In genomic region chr1:205590457-205590768, GRCh38 we compare ENCODE assay signal across 26 cellular contexts. TPM values are rescaled to one million over a fixed set of nuclear protein-coding genes. Genes with fewer than 3 reads are reported as not detected.
DNase-seq lines count a peak whose midpoint lies in the region; TF ChIP-seq lines count a peak whose summit lies in the region.
"Had no signal": no experiment of that assay in that cellular context is flagged by ENCODE, and none has a peak within 500 bp of the region (broad histone marks: within the 10 kb centered on the region; RNA-seq: fewer than 3 reads in every experiment).

No MANE protein-coding gene starts in this region.

- H3K27me3 Mint-ChIP-seq in activated naive CD4-positive, alpha-beta T cell treated with anti-CD3 and anti-CD28 coated beads for 36 hours (ENCODE audit: low read depth) = no peaks in the 10 kb centered on the region

- H2AFZ ChIP-seq in OCI-LY7 (ENCODE audit: low read length) = peak overlapping the region; percentile 43; the same call in 1 of the 2 replicates
- H2AFZ ChIP-seq: hepatocyte had no signal

- POLR2A ChIA-PET in OCI-LY7 (lab: Charles Lee) = interaction anchor here (3.7 to 10.4 kb wide), 4 partner anchors 40 to 79 kb away, joined by 13 to 183 read pairs (median 30); partner anchors contain the start of gene ELK4

- no peak for TF ChIP-seq POLR2A in transverse colon (IDR thresholded peaks at IDR 0.05)

- H3K4me3 Mint-ChIP-seq in activated naive CD4-positive, alpha-beta T cell treated with anti-CD3 and anti-CD28 coated beads for 36 hours = no peak overlapping the region
- H3K4me3 Mint-ChIP-seq: activated CD8-positive, alpha-beta T cell treated with anti-CD3 and anti-CD28 coated beads, Interleukin-2, amount 10 ng/mL, durations not matched to agents 7 days and 5 days; dendritic cell treated with granulocyte-macrophage colony-stimulating factor and Interleukin-4, amounts not matched to agents 40 ng/mL and 50 ng/mL, for 4 days had no signal

- peaks cover 5% of the 10 kb centered on the region; the same call in 1 of the 2 replicates for H3K79me2 ChIP-seq in OCI-LY7 (ENCODE audit: insufficient read depth, low read depth, low read length)
- H3K79me2 ChIP-seq: hepatocyte had no signal

- intact Hi-C loops in activated naive CD4-positive, alpha-beta T cell treated with anti-CD3 and anti-CD28 coated beads for 36 hours (cut with micrococcal nuclease) = loop anchor here (5.0 kb wide), 2 partner anchors 182 to 387 kb away; no protein-coding TSS in a partner anchor
- intact Hi-C loops in OCI-LY7 (cut with micrococcal nuclease; ENCODE audit: unreplicated experiment) = loop anchor here (2.0 to 5.0 kb wide), 3 partner anchors 63 to 462 kb away; partner anchors contain the start of gene RHEX
- intact Hi-C loops in transverse colon (cut with DNase I; ENCODE audit: low total_unique reads) = no loop called here

- H3K4me1 Mint-ChIP-seq in activated naive CD4-positive, alpha-beta T cell treated with anti-CD3 and anti-CD28 coated beads for 36 hours (ENCODE audit: low read depth) = peaks cover 39% of the 10 kb centered on the region

- H3K27me3 ChIP-seq in transverse colon = no peaks in the 10 kb centered on the region
- H3K27me3 ChIP-seq: BE2C, cardiac muscle cell, esophagus squamous epithelium, hepatocyte, MG63, neutrophil, vagina had no signal

- H3K36me3 ChIP-seq in OCI-LY7 (ENCODE audit: insufficient read depth, low read length) (peaks cover 4% of the 10 kb centered on the region; the same call in 1 of the 2 replicates), transverse colon (no peaks in the 10 kb centered on the region)
- H3K36me3 ChIP-seq: BE2C, cardiac muscle cell, esophagus squamous epithelium, HAP-1, MG63, neutrophil, vagina had no signal

- BruUV-seq in OCI-LY7 (replicated peaks; lab: Mats Ljungman, UMichigan) = no TSS peak

- peak; percentile 1 for DNase-seq in activated naive CD4-positive, alpha-beta T cell treated with anti-CD3 and anti-CD28 coated beads for 36 hours
- no peak for DNase-seq in activated naive CD4-positive, alpha-beta T cell treated with Interleukin-2 at 50 U/mL for 16 hours
- DNase-seq in OCI-LY7 (ENCODE audit: low spot score) (no peak), islet precursor cell (peak; percentile 16), transverse colon (no peak), KBM-7 (no peak), inferior parietal cortex (ENCODE audit: extremely low spot score) (no peak), NCI-H2171 treated with DMSO at 0.1 percent for 48 hours (lab: John Stamatoyannopoulos, UW) (no peak)
- DNase-seq: activated CD4-positive, alpha-beta T cell treated with anti-CD3 and anti-CD28 coated beads for 1 hour; activated CD8-positive, alpha-beta T cell treated with anti-CD3 and anti-CD28 coated beads, Interleukin-2, amount 10 ng/mL, durations not matched to agents 7 days and 5 days; BE2C; esophagus squamous epithelium; mesenchymal stem cell; MG63; NCI-H2081; NCI-H82; psoas muscle; stimulated activated CD4-positive, alpha-beta T cell treated with anti-CD3 and anti-CD28 coated beads, Interleukin-4, amount 100 ng/mL, for 4 hours had no signal

- in situ Hi-C loops in transverse colon (cut with MboI; ENCODE audit: low pct_ligation_motif_present in 1 of 4, low pct_unique_long_range_greater_than_20kb in 1 of 4, low sequenced_read_pairs in 3 of 4) = loop anchor here in 2 of 4 donors (5.0 to 10.0 kb wide), 2 partner anchors 47 to 64 kb away; no protein-coding TSS in a partner anchor
- in situ Hi-C loops in KBM-7 (cut with MboI; ENCODE audit: low pct_unique_long_range_greater_than_20kb, low sequenced_read_pairs) = no loop called here

- TF ChIP-seq EP300 in transverse colon (IDR thresholded peaks at IDR 0.05; ENCODE audit: low read depth) = no peak

- no peaks in the 10 kb centered on the region for H4K20me1 ChIP-seq in OCI-LY7 (ENCODE audit: insufficient read depth, low read length)

- CTCF ChIA-PET in activated naive CD4-positive, alpha-beta T cell treated with anti-CD3 and anti-CD28 coated beads for 36 hours (lab: Charles Lee) = interaction anchor here (0.6 to 9.7 kb wide), 9 partner anchors 16 to 395 kb away, joined by 3 to 390 read pairs (median 9); partner anchors contain the start of gene ELK4
- CTCF ChIA-PET in OCI-LY7 (lab: Charles Lee; ENCODE audit: unreplicated experiment) = interaction anchor here (1.1 to 3.2 kb wide), 2 partner anchors 42 to 68 kb away, joined by 7 to 41 read pairs; partner anchors contain the start of gene ELK4

- H3K27ac Mint-ChIP-seq in activated naive CD4-positive, alpha-beta T cell treated with anti-CD3 and anti-CD28 coated beads for 36 hours = no peak overlapping the region
- H3K27ac Mint-ChIP-seq: activated CD8-positive, alpha-beta T cell treated with anti-CD3 and anti-CD28 coated beads, Interleukin-2, amount 10 ng/mL, durations not matched to agents 7 days and 5 days; dendritic cell treated with granulocyte-macrophage colony-stimulating factor and Interleukin-4, amounts not matched to agents 40 ng/mL and 50 ng/mL, for 4 days had no signal

- no peak overlapping the region for H3K4me2 ChIP-seq in OCI-LY7 (ENCODE audit: low read length)
- H3K4me2 ChIP-seq: hepatocyte had no signal

- H3K4me3 ChIP-seq in OCI-LY7 (ENCODE audit: low read depth, low read length, poor library complexity, severe bottlenecking) (no peak overlapping the region), transverse colon (no peak overlapping the region)
- H3K4me3 ChIP-seq: cardiac muscle cell, esophagus squamous epithelium, HAP-1, hepatocyte, MG63, psoas muscle, vagina had no signal

- WGBS in transverse colon (ENCODE audit: low coverage in 1 of 2), 2 donors = 17 to 63% methylated on average over 1 to 5 of the region's 5 CpGs

- H3K9me3 ChIP-seq in OCI-LY7 (ENCODE audit: low read length) = no peaks in the 10 kb centered on the region
- no peaks in the 10 kb centered on the region for H3K9me3 ChIP-seq in transverse colon
- H3K9me3 ChIP-seq: BE2C, esophagus squamous epithelium, HAP-1, MG63, neutrophil, psoas muscle, vagina had no signal

- H3K9me2 ChIP-seq in OCI-LY7 (ENCODE audit: insufficient read depth, low read length) = no peaks in the 10 kb centered on the region

- H3K9me3 Mint-ChIP-seq in activated naive CD4-positive, alpha-beta T cell treated with anti-CD3 and anti-CD28 coated beads for 36 hours = no peaks in the 10 kb centered on the region
- H3K9me3 Mint-ChIP-seq: activated naive CD4-positive, alpha-beta T cell treated with anti-CD3 and anti-CD28 coated beads, Interleukin-2, amount 50 U/mL, for 72 hours; dendritic cell treated with granulocyte-macrophage colony-stimulating factor and Interleukin-4, amounts not matched to agents 40 ng/mL and 50 ng/mL, for 4 days had no signal

- H3K36me3 Mint-ChIP-seq in activated naive CD4-positive, alpha-beta T cell treated with anti-CD3 and anti-CD28 coated beads for 36 hours (ENCODE audit: low read depth) = peaks cover 4% of the 10 kb centered on the region

- TF ChIP-seq CTCF in OCI-LY7 (conservative IDR thresholded peaks at IDR 0.05; ENCODE audit: low read length) = no peak
- no peak for TF ChIP-seq CTCF in transverse colon (IDR thresholded peaks at IDR 0.05)

- peak overlapping the region; percentile 17 for H3K27ac ChIP-seq in OCI-LY7 (ENCODE audit: low read depth, low read length, poor library complexity, severe bottlenecking)
- H3K27ac ChIP-seq in transverse colon = peak overlapping the region; percentile 62 to 75 (median 70)
- H3K27ac ChIP-seq: cardiac muscle cell, esophagus squamous epithelium, hepatocyte, neutrophil, psoas muscle, RWPE1, vagina had no signal

- H3K4me1 ChIP-seq in OCI-LY7 (ENCODE audit: insufficient read depth, low read length, poor library complexity, severe bottlenecking) = peaks cover 52% of the 10 kb centered on the region
- peaks cover 7 to 47% (median 20%) of the 10 kb centered on the region in 4 donors for H3K4me1 ChIP-seq in transverse colon
- H3K4me1 ChIP-seq: BE2C, HAP-1, psoas muscle had no signal

RNA-seq across cellular contexts. Expression of gene ELK4, which starts 41.4 kb away (rescaled TPM):
- 10 to 100 TPM; 60.5 to 62.4 TPM for total RNA-seq in activated naive CD4-positive, alpha-beta T cell treated with anti-CD3 and anti-CD28 coated beads for 36 hours
- total RNA-seq in OCI-LY7 (2014; rRNA removed; shearing (Covaris generic)) = 26.4 and 29.1 TPM in 2 replicates
- 82.7 and 88.3 TPM in 2 replicates for total RNA-seq in OCI-LY7 (2022)
- total RNA-seq in transverse colon = 10 to 100 TPM; 16.0 to 24.1 (median 19.7) TPM

Comparison
In these comparisons a context has a peak if more than half of its experiments do, and no peak if none do; other contexts are left out.
1. DNase-seq: peak in activated naive CD4-positive, alpha-beta T cell treated with anti-CD3 and anti-CD28 coated beads for 36 hours (single experiment) and islet precursor cell (single experiment); none in activated naive CD4-positive, alpha-beta T cell treated with Interleukin-2 at 50 U/mL for 16 hours (single experiment), OCI-LY7 (single experiment), transverse colon (single experiment), KBM-7 (single experiment), inferior parietal cortex (single experiment) and NCI-H2171 treated with DMSO at 0.1 percent for 48 hours (single experiment).